Comparison of ENCODE assay signal across 1 cellular context in genomic region chr15:50162988-50163718, GRCh38.
A peak's percentile ranks its signal among the peaks of the same experiment; 100 is the strongest.
TF ChIP-seq lines count a peak whose summit lies in the region.

No MANE protein-coding gene starts in this region.

TF ChIP-seq in GM12878, 131 proteins besides CTCF, POLR2A, EP300 and RAD21:
- TF ChIP-seq RUNX3 (IDR thresholded peaks at IDR 0.05; ENCODE audit: low read length) (peak; percentile 32; the same call in 1 of the 2 replicates), NBN (IDR thresholded peaks at IDR 0.05) (no peak)
